In the genomic region with DNA sequence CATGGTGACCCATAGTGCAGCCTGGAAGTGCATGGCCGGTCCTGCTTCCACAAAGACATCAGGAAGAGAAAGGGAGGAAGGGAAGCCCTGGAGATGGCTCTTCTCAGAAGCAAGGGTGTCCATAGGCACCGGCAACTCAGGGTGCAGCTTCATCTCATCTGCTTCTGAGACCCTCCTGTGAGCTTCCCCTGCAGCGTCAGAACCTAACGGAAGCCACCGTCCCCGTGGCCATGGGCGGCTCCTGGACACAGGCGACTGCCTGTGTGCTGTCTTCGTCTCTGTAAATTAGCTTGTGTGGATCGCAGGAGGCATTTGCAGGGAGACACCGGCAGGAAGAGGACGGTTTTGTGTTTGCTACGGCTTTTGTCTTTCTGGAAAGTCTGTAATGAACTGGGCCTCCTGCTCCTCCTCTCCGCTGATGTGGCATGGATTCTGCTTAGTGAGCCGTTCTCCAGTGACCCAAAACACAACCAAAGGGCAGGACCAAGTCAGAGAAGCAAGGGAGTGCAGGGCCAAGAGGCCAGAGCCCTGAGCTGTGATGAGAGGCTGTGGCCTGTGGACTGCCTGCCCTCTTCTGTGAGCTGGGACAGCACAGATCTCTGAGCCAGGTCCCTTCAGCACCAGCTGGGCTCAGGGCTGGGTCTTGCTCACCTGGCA, we compare ENCODE assay signal across 2 cellular contexts.
TF ChIP-seq lines count a peak whose summit lies in the region.

No MANE protein-coding gene starts in this region.

TF ChIP-seq in SK-N-SH treated with all-trans-retinoic acid at 6 μM for 48 hours, 23 proteins besides CTCF, POLR2A, EP300 and RAD21:
- TF ChIP-seq BACH2 (CRISPR knock-in tag; IDR thresholded peaks at IDR 0.05; ENCODE audit: borderline replicate concordance) (no peak), TOX (CRISPR knock-in tag; IDR thresholded peaks at IDR 0.05; ENCODE audit: borderline replicate concordance) (no peak), ISL1 (CRISPR knock-in tag; IDR thresholded peaks at IDR 0.05) (no peak), ZNF70 (CRISPR knock-in tag; IDR thresholded peaks at IDR 0.05) (no peak), ZNF8 (CRISPR knock-in tag; IDR thresholded peaks at IDR 0.05) (no peak), PPARA (CRISPR knock-in tag; IDR thresholded peaks at IDR 0.05; ENCODE audit: borderline replicate concordance) (no peak), ZFP3 (CRISPR knock-in tag; IDR thresholded peaks at IDR 0.05) (no peak), SNAI2 (CRISPR knock-in tag; IDR thresholded peaks at IDR 0.05) (no peak), TCF4 (CRISPR knock-in tag; IDR thresholded peaks at IDR 0.05; ENCODE audit: borderline replicate concordance) (no peak), CSRNP3 (CRISPR knock-in tag; IDR thresholded peaks at IDR 0.05) (no peak), ARNTL (CRISPR knock-in tag; IDR thresholded peaks at IDR 0.05; ENCODE audit: borderline replicate concordance, low read depth) (no peak), CREB5 (CRISPR knock-in tag; IDR thresholded peaks at IDR 0.05; ENCODE audit: low read depth) (no peak), POU6F1 (CRISPR knock-in tag; IDR thresholded peaks at IDR 0.05; ENCODE audit: borderline replicate concordance, low read depth) (no peak), OSR1 (CRISPR knock-in tag; IDR thresholded peaks at IDR 0.05) (no peak), ZFP30 (CRISPR knock-in tag; IDR thresholded peaks at IDR 0.05) (no peak), ESRRG (CRISPR knock-in tag; IDR thresholded peaks at IDR 0.05) (no peak), ZC3H10 (CRISPR knock-in tag; IDR thresholded peaks at IDR 0.05) (no peak), CSDC2 (CRISPR knock-in tag; IDR thresholded peaks at IDR 0.05) (no peak)
- TF ChIP-seq, protein P1, sequence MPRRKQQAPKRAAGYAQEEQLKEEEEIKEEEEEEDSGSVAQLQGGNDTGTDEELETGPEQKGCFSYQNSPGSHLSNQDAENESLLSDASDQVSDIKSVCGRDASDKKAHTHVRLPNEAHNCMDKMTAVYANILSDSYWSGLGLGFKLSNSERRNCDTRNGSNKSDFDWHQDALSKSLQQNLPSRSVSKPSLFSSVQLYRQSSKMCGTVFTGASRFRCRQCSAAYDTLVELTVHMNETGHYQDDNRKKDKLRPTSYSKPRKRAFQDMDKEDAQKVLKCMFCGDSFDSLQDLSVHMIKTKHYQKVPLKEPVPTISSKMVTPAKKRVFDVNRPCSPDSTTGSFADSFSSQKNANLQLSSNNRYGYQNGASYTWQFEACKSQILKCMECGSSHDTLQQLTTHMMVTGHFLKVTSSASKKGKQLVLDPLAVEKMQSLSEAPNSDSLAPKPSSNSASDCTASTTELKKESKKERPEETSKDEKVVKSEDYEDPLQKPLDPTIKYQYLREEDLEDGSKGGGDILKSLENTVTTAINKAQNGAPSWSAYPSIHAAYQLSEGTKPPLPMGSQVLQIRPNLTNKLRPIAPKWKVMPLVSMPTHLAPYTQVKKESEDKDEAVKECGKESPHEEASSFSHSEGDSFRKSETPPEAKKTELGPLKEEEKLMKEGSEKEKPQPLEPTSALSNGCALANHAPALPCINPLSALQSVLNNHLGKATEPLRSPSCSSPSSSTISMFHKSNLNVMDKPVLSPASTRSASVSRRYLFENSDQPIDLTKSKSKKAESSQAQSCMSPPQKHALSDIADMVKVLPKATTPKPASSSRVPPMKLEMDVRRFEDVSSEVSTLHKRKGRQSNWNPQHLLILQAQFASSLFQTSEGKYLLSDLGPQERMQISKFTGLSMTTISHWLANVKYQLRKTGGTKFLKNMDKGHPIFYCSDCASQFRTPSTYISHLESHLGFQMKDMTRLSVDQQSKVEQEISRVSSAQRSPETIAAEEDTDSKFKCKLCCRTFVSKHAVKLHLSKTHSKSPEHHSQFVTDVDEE (CRISPR knock-in tag; IDR thresholded peaks at IDR 0.05), result no peak
TF ChIP-seq in SK-N-SH treated with all-trans-retinoic acid at 6 μM for 48 hours: peak in this region for 0.

TF ChIP-seq in SK-N-SH, 30 proteins besides CTCF, POLR2A, EP300 and RAD21:
- TF ChIP-seq GABPA (IDR thresholded peaks at IDR 0.05; ENCODE audit: low read depth) (no peak), USF1 (IDR thresholded peaks at IDR 0.05; ENCODE audit: borderline replicate concordance, low read depth) (no peak), PBX3 (IDR thresholded peaks at IDR 0.05) (no peak), JUND (IDR thresholded peaks at IDR 0.05) (no peak), USF2 (IDR thresholded peaks at IDR 0.05; ENCODE audit: borderline replicate concordance, low read depth, low read length) (no peak), RXRA (IDR thresholded peaks at IDR 0.05; ENCODE audit: borderline replicate concordance, low read depth) (no peak), SIN3A (IDR thresholded peaks at IDR 0.05; ENCODE audit: borderline replicate concordance, low read depth, low read length) (no peak)
TF ChIP-seq in SK-N-SH: peak in this region for 0.
